17 cellular contexts compared by ENCODE assay signal in genomic region chr22:50443202-50443601, GRCh38. TPM values are rescaled to one million over a fixed set of nuclear protein-coding genes. Genes with fewer than 3 reads are reported as not detected.
DNase-seq lines count a peak whose midpoint lies in the region; ATAC-seq and TF ChIP-seq lines count a peak whose summit lies in the region.
"Had no signal": no experiment of that assay in that cellular context is flagged by ENCODE, and none has a peak within 500 bp of the region (broad histone marks: within the 10 kb centered on the region; RNA-seq: fewer than 3 reads in every experiment).

No MANE protein-coding gene starts in this region.

- peaks cover 20% of the 10 kb centered on the region for H3K4me1 Mint-ChIP-seq in activated naive CD8-positive, alpha-beta T cell (ENCODE audit: low read depth)
- peaks cover 24 to 41% of the 10 kb centered on the region in 2 donors for H3K4me1 Mint-ChIP-seq in natural killer cell

- no peaks in the 10 kb centered on the region for H3K9me3 ChIP-seq in BLaER1 treated with 17β-estradiol and CSF1 and Interleukin-3, amounts not matched to agents 10 nM and 100 nM (replicated peaks in 1 of 11)
- no peaks in the 10 kb centered on the region for H3K9me3 ChIP-seq in DND-41 (ENCODE audit: insufficient read depth, low read length, severe bottlenecking)
- H3K9me3 ChIP-seq in MG63 = no peaks in the 10 kb centered on the region
- H3K9me3 ChIP-seq: ascending aorta, pancreas had no signal

- peaks cover 25 to 94% (median 80%) of the 10 kb centered on the region in 11 experiments; a peak in 20 of 22 replicates for H4K20me1 ChIP-seq in BLaER1 treated with 17β-estradiol and CSF1 and Interleukin-3, amounts not matched to agents 10 nM and 100 nM
- H4K20me1 ChIP-seq in DND-41 (ENCODE audit: insufficient read depth, low read length) = peaks cover 55% of the 10 kb centered on the region

- ATAC-seq in DND-41 (ENCODE audit: insufficient read depth, low read depth) (peak; percentile 10; the same call in 2 of the 3 replicates), natural killer cell (no peak), GM21360 (IDR thresholded peaks at IDR 0.05; ENCODE audit: unreplicated experiment) (no peak)

- H3K27me3 ChIP-seq in BLaER1 treated with 17β-estradiol and CSF1 and Interleukin-3, amounts not matched to agents 10 nM and 100 nM = no peaks in the 10 kb centered on the region
- no peaks in the 10 kb centered on the region for H3K27me3 ChIP-seq in DND-41 (ENCODE audit: insufficient read depth, low read length, poor library complexity)
- H3K27me3 ChIP-seq in MG63 = no peaks in the 10 kb centered on the region
- H3K27me3 ChIP-seq: ascending aorta, dorsolateral prefrontal cortex, pancreas had no signal

- H3K27ac ChIP-seq in BLaER1 treated with 17β-estradiol and CSF1 and Interleukin-3, amounts not matched to agents 10 nM and 100 nM = peak overlapping the region in 2 of 11 experiments; percentile 12 to 45; a peak in 3 of 22 replicates
- H3K27ac ChIP-seq in DND-41 (ENCODE audit: low read length) = no peak overlapping the region; the same call in 1 of the 2 replicates
- H3K27ac ChIP-seq: ascending aorta, pancreas had no signal

- intact Hi-C loops in natural killer cell (cut with micrococcal nuclease) = no loop called here

- H2AFZ ChIP-seq in DND-41 (ENCODE audit: low read depth, low read length) = no peak overlapping the region

- H3K27ac Mint-ChIP-seq in activated naive CD8-positive, alpha-beta T cell = peak overlapping the region; percentile 85
- H3K27ac Mint-ChIP-seq in natural killer cell = peak overlapping the region; percentile 73 to 90

- peak overlapping the region in 4 of 11 experiments; percentile 1 to 9 (median 5); a peak in 3 of 22 replicates for H3K9ac ChIP-seq in BLaER1 treated with 17β-estradiol and CSF1 and Interleukin-3, amounts not matched to agents 10 nM and 100 nM
- H3K9ac ChIP-seq in DND-41 (ENCODE audit: low read depth, low read length) = no peak overlapping the region

- H3K9me3 Mint-ChIP-seq in activated naive CD8-positive, alpha-beta T cell (ENCODE audit: low read depth) = no peaks in the 10 kb centered on the region
- no peaks in the 10 kb centered on the region for H3K9me3 Mint-ChIP-seq in natural killer cell

- H3K36me3 Mint-ChIP-seq in activated naive CD8-positive, alpha-beta T cell = no peaks in the 10 kb centered on the region
- no peaks in the 10 kb centered on the region for H3K36me3 Mint-ChIP-seq in natural killer cell

- peak overlapping the region in 7 of 11 experiments; percentile 13 to 96 (median 47); a peak in 13 of 22 replicates for H3K4me2 ChIP-seq in BLaER1 treated with 17β-estradiol and CSF1 and Interleukin-3, amounts not matched to agents 10 nM and 100 nM
- H3K4me2 ChIP-seq in DND-41 (ENCODE audit: insufficient read depth, low read length) = no peak overlapping the region

- TF ChIP-seq CTCF in DND-41 (IDR thresholded peaks at IDR 0.05; ENCODE audit: borderline replicate concordance, extremely low read depth, low read length, poor library complexity, severe bottlenecking) (no peak), natural killer cell (IDR thresholded peaks at IDR 0.05) (no peak)

- H3K4me3 Mint-ChIP-seq in activated naive CD8-positive, alpha-beta T cell = no peak overlapping the region
- H3K4me3 Mint-ChIP-seq in natural killer cell = no peak overlapping the region

- peaks cover 62 to 90% (median 81%) of the 10 kb centered on the region in 11 experiments for H3K36me3 ChIP-seq in BLaER1 treated with 17β-estradiol and CSF1 and Interleukin-3, amounts not matched to agents 10 nM and 100 nM
- H3K36me3 ChIP-seq in DND-41 (ENCODE audit: insufficient read depth, low read length) = peaks cover 85% of the 10 kb centered on the region
- peaks cover 36% of the 10 kb centered on the region for H3K36me3 ChIP-seq in MG63

- peaks cover 27 to 81% (median 71%) of the 10 kb centered on the region in 10 experiments for H3K4me1 ChIP-seq in BLaER1 treated with 17β-estradiol and CSF1 and Interleukin-3, amounts not matched to agents 10 nM and 100 nM
- peaks cover 5% of the 10 kb centered on the region; the same call in 1 of the 2 replicates for H3K4me1 ChIP-seq in DND-41 (ENCODE audit: insufficient read depth, low read length)
- H3K4me1 ChIP-seq: ascending aorta, pancreas had no signal

- DNase-seq in DND-41 (no peak), natural killer cell (no peak), MG63 (no peak), NCI-H446 treated with DMSO at 0.1 percent for 48 hours (lab: John Stamatoyannopoulos, UW) (no peak)
- DNase-seq: dorsolateral prefrontal cortex; GF-D8; H7; Kasumi-1; mammary epithelial cell; NCI-H187 treated with DMSO at 0.1 percent for 48 hours; SHP77 treated with DMSO at 0.1 percent for 48 hours; stimulated activated CD4-positive, alpha-beta T cell treated with anti-CD3 and anti-CD28 coated beads, Interleukin-15, amount 100 ng/mL, for 24 hours had no signal

- H3K4me3 ChIP-seq in BLaER1 treated with 17β-estradiol and CSF1 and Interleukin-3, amounts not matched to agents 10 nM and 100 nM = no peak overlapping the region
- H3K4me3 ChIP-seq in DND-41 (ENCODE audit: low read depth in 1 of 2, low read length in 2 of 2) (no peak overlapping the region), MG63 (no peak overlapping the region)
- H3K4me3 ChIP-seq: ascending aorta, dorsolateral prefrontal cortex, pancreas had no signal

- H3K27me3 Mint-ChIP-seq in activated naive CD8-positive, alpha-beta T cell = no peaks in the 10 kb centered on the region
- no peaks in the 10 kb centered on the region for H3K27me3 Mint-ChIP-seq in natural killer cell (ENCODE audit: low read depth in 2 of 2)

- H3K79me2 ChIP-seq in DND-41 (ENCODE audit: insufficient read depth, low read length) = no peaks in the 10 kb centered on the region

RNA-seq across cellular contexts. Expression of gene SBF1, which starts 31.6 kb away (rescaled TPM):
- total RNA-seq in natural killer cell = 100 to 1,000 TPM; 235 to 284 (median 242) TPM
- 38.7 and 66.1 TPM in 2 replicates for total RNA-seq in MG63 (2014; rRNA removed; shearing (Covaris generic); ENCODE audit: low replicate concordance)

RNA-seq across cellular contexts. Expression of gene ADM2, which starts 38.1 kb away (rescaled TPM):
- 1 to 10 TPM in 2 of 3 donors, under 1 TPM in 1; 0.26 to 2.5 (median 1.5) TPM for total RNA-seq in natural killer cell
- total RNA-seq in MG63 (2014; rRNA removed; shearing (Covaris generic); ENCODE audit: low replicate concordance) = 2.2 and 6.9 TPM in 2 replicates
- total RNA-seq: ascending aorta had no signal

RNA-seq across cellular contexts. Expression of gene MIOX, which starts 43.5 kb away (rescaled TPM):
- total RNA-seq in natural killer cell = under 1 TPM in 1 of 3 donors, not detected in 2; 0.23 TPM
- 0.35 TPM in 1 of 2 replicates, not detected in the other for total RNA-seq in MG63 (2014; rRNA removed; shearing (Covaris generic); ENCODE audit: low replicate concordance)
- total RNA-seq: ascending aorta, H7, mammary epithelial cell had no signal
